ENCODE assay signal across 23 cellular contexts in the genomic region with DNA sequence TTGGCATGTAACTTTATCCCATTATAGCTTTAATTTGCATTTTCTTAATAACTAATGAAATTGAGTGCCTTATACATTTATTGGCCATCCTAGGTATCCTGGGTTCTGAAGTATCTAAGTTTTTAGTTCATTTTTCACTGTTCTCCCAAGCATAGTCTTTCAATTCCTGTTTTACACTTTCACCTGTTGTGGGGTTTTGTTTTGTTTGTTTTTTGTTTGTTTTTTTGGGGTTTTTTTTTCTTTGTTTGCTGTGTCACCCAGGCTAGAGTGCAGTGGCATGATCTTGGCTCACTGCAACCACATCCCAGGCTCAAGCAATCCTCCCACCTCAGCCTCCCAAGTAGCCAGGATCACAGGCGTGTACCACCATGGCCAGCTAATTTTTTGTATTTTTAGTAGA.
DNase-seq lines count a peak whose midpoint lies in the region; ATAC-seq, FAIRE-seq and TF ChIP-seq lines count a peak whose summit lies in the region.
"Had no signal": no experiment of that assay in that cellular context is flagged by ENCODE, and none has a peak within 500 bp of the region (broad histone marks: within the 10 kb centered on the region; RNA-seq: fewer than 3 reads in every experiment).

No MANE protein-coding gene starts in this region.

- ATAC-seq in GM21786 (IDR thresholded peaks at IDR 0.05; ENCODE audit: unreplicated experiment) (peak; percentile 48), GM12878 (peak; percentile 34; the same call in 2 of the 3 replicates)
- ATAC-seq: CD8-positive, alpha-beta T cell had no signal

- TF ChIP-seq POLR2A in GM12891 (IDR thresholded peaks at IDR 0.05; ENCODE audit: low read depth, low read length) (no peak), GM12878 (IDR thresholded peaks at IDR 0.05; ENCODE audit: low read depth, low read length) (no peak)

- no peaks in the 10 kb centered on the region for H3K4me1 ChIP-seq in GM12878 (ENCODE audit: control insufficient read depth, insufficient read depth, low read length)
- H3K4me1 ChIP-seq: BLaER1 had no signal

- TF ChIP-seq EP300 in GM12878 (IDR thresholded peaks at IDR 0.05; ENCODE audit: borderline replicate concordance in 1 of 2, control insufficient read depth in 1 of 2, low read depth in 2 of 2, low read length in 2 of 2), result no peak

- CTCF ChIA-PET in GM12878 (lab: Yijun Ruan, JAX), result interaction anchor here (1.0 kb wide), 1 partner anchor 10 kb away, joined by 3 read pairs; no protein-coding TSS in a partner anchor

- no peaks in the 10 kb centered on the region for H3K27me3 ChIP-seq in GM12878 (replicated peaks in 1 of 2; ENCODE audit: control insufficient read depth in 2 of 2, insufficient read depth in 2 of 2, low read length in 1 of 2)
- H3K27me3 ChIP-seq: BLaER1 had no signal

- no peak overlapping the region for H3K4me3 ChIP-seq in GM12878
- H3K4me3 ChIP-seq: BLaER1, HAP-1 had no signal

- no peak overlapping the region for H2AFZ ChIP-seq in GM12878 (ENCODE audit: control insufficient read depth, low read depth, low read length)

- DNase-seq in GM12891 (ENCODE audit: insufficient read length, low spot score) (no peak), GM12878 (ENCODE audit: low read depth, low spot score) (no peak), NCI-H446 treated with DMSO at 0.1 percent for 48 hours (lab: John Stamatoyannopoulos, UW) (no peak), NCI-H345 treated with DMSO at 0.1 percent for 48 hours (lab: John Stamatoyannopoulos, UW; ENCODE audit: unreplicated experiment) (no peak), LoVo (ENCODE audit: low spot score) (no peak)
- DNase-seq: CD4-positive, CD25-positive, alpha-beta regulatory T cell; CD8-positive, alpha-beta T cell; DMS 273 treated with DMSO at 0.1 percent for 48 hours; DMS79; EL; GDM1; GOT3; HFFc6 had no signal

- no peaks in the 10 kb centered on the region for H3K79me2 ChIP-seq in GM12878 (ENCODE audit: control insufficient read depth, insufficient read depth, low read length)

- SMC1A ChIA-PET in GM12878 (lab: Charles Lee; ENCODE audit: uncharacterized antibody, unreplicated experiment), result interaction anchor here (1.3 to 1.4 kb wide), 2 partner anchors 11 to 43 kb away, joined by 3 to 5 read pairs; no protein-coding TSS in a partner anchor

- POLR2A ChIA-PET in GM12878 (lab: Charles Lee), result interaction anchor here (0.6 kb wide), 1 partner anchor 967 kb away, joined by 6 read pairs; no protein-coding TSS in a partner anchor

- no peaks in the 10 kb centered on the region for H3K9me3 ChIP-seq in GM12878 (replicated peaks; ENCODE audit: control insufficient read depth, insufficient read depth, low read length)
- H3K9me3 ChIP-seq: HAP-1 had no signal

- 0% methylated on average over 1 of the region's 1 CpG for WGBS in GM12878 (ENCODE audit: insufficient coverage, insufficient replicate concordance, low lambda C conversion rate, missing lambda C conversion rate)

- H3K27ac ChIP-seq in GM12878 (ENCODE audit: control insufficient read depth, insufficient read depth), result no peak overlapping the region
- H3K27ac ChIP-seq: 22Rv1, BLaER1, C4-2B had no signal

- H3K36me3 ChIP-seq in GM12878 (ENCODE audit: control insufficient read depth in 2 of 2, insufficient read depth in 2 of 2, low read length in 1 of 2), result no peaks in the 10 kb centered on the region
- H3K36me3 ChIP-seq: BLaER1, HAP-1 had no signal

- in situ Hi-C loops in GM12878 (cut with MboI), result no loop called here

- RAD21 ChIA-PET in GM12878 (lab: Charles Lee; ENCODE audit: unreplicated experiment), result interaction anchor here (1.3 kb wide), 1 partner anchor 10 kb away, joined by 3 read pairs; no protein-coding TSS in a partner anchor

- no peaks in the 10 kb centered on the region for H4K20me1 ChIP-seq in GM12878 (ENCODE audit: control insufficient read depth, insufficient read depth)
- H4K20me1 ChIP-seq: BLaER1 had no signal

- no peak for TF ChIP-seq CTCF in GM12878 (IDR thresholded peaks at IDR 0.05 in 2 of 3, conservative IDR thresholded peaks at IDR 0.05 in 1 of 3; ENCODE audit: control insufficient read depth in 2 of 3, extremely low read depth in 1 of 3, insufficient read depth in 1 of 3, low read depth in 3 of 3, low read length in 3 of 3)

- no peak for FAIRE-seq in GM12891 (lab: Jason Lieb, UNC)
- FAIRE-seq in GM12878 (lab: Jason Lieb, UNC), result no peak
- FAIRE-seq: A204.1, D721Med, GM12892, GM19239, H54 had no signal

- no peak for TF ChIP-seq RAD21 in GM12878 (IDR thresholded peaks at IDR 0.05; ENCODE audit: insufficient read depth, low read depth, low read length)

- H3K4me2 ChIP-seq in GM12878 (ENCODE audit: control insufficient read depth, insufficient read depth), result no peak overlapping the region
- H3K4me2 ChIP-seq: BLaER1 had no signal

- no peak overlapping the region for H3K9ac ChIP-seq in GM12878 (ENCODE audit: control insufficient read depth, insufficient read depth, low read length)
- H3K9ac ChIP-seq: BLaER1 had no signal

- intact Hi-C loops in GM12878 (cut with micrococcal nuclease; ENCODE audit: unreplicated experiment), result no loop called here

- no TSS peak for BruUV-seq in GM12878 (replicated peaks; lab: Mats Ljungman, UMichigan)

TF ChIP-seq in GM12891, 5 proteins besides CTCF, POLR2A, EP300 and RAD21:
- TF ChIP-seq SPI1 (IDR thresholded peaks at IDR 0.05; ENCODE audit: low read depth, low read length) (peak; percentile 59; the same call in 1 of the 2 replicates), TAF1 (IDR thresholded peaks at IDR 0.05; ENCODE audit: low read depth, low read length) (no peak)

TF ChIP-seq in GM12878, 131 proteins besides CTCF, POLR2A, EP300 and RAD21:
- no peak for TF ChIP-seq GATAD2B (conservative IDR thresholded peaks at IDR 0.05; ENCODE audit: low read depth)
- TF ChIP-seq SPI1 (IDR thresholded peaks at IDR 0.05; ENCODE audit: borderline replicate concordance, insufficient read depth, low read depth, low read length), result peak; percentile 46; the same call in 1 of the 2 replicates
- TF ChIP-seq, protein P1, sequence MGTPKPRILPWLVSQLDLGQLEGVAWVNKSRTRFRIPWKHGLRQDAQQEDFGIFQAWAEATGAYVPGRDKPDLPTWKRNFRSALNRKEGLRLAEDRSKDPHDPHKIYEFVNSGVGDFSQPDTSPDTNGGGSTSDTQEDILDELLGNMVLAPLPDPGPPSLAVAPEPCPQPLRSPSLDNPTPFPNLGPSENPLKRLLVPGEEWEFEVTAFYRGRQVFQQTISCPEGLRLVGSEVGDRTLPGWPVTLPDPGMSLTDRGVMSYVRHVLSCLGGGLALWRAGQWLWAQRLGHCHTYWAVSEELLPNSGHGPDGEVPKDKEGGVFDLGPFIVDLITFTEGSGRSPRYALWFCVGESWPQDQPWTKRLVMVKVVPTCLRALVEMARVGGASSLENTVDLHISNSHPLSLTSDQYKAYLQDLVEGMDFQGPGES (IDR thresholded peaks at IDR 0.05), result no peak
- TF ChIP-seq RB1 (IDR thresholded peaks at IDR 0.05; ENCODE audit: borderline replicate concordance), result no peak
- TF ChIP-seq HDGF (IDR thresholded peaks at IDR 0.05), result no peak
